8 cellular contexts compared by ENCODE assay signal in the genomic region with DNA sequence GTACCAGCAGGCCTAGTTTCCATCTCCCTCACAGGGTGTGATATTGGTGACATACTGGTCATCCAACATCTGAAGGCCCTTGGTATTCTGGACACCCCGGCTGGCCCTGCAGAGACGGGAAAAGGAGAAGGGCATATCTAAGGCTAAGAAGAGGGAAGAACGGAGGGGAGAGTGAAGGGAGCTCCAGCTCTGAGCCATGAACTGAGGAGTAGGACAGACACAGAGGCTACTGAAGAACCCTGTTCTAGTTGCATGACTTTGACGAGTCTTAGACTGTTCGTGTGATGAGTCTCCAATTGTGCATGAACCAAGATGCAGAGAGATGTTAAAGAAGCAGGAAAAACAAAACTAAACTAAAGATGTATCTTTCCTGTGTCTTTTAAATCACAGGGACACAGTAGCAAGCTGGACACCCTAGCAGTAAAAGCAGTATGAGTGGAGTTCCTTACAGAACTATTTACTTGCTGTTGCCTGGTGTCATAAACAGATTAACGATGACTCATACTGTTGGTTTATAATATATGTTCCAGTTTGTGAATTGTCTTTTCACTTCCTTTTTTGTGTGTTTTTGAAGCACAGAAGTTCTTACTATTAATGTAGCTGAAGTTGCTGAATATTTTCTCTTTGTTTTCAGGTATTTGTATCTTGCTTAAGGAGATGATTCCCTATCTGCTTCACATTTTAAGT. TPM values are rescaled to one million over a fixed set of nuclear protein-coding genes. Genes with fewer than 3 reads are reported as not detected.
DNase-seq lines count a peak whose midpoint lies in the region; ATAC-seq and TF ChIP-seq lines count a peak whose summit lies in the region.

No MANE protein-coding gene starts in this region.

- no peak for TF ChIP-seq POLR2A in upper lobe of left lung (IDR thresholded peaks at IDR 0.05)
- TF ChIP-seq POLR2A in prostate gland (IDR thresholded peaks at IDR 0.05) = no peak

- intact Hi-C loops in prostate gland (cut with DNase I) = no loop called here

- peaks cover 28 to 47% (median 39%) of the 10 kb centered on the region in 4 donors for H3K4me1 ChIP-seq in upper lobe of left lung
- no peaks in the 10 kb centered on the region for H3K4me1 ChIP-seq in prostate gland (replicated peaks)

- H3K36me3 ChIP-seq in upper lobe of left lung (no peaks in the 10 kb centered on the region), prostate gland (no peaks in the 10 kb centered on the region)

- TF ChIP-seq EP300 in upper lobe of left lung (IDR thresholded peaks at IDR 0.05) = peak in 2 of 4 donors; percentile 65 to 69

- peak; percentile 47 for DNase-seq in AG20443 (ENCODE audit: low spot score)
- peak; percentile 74 for DNase-seq in SW480 (ENCODE audit: low spot score)
- peak; percentile 32 for DNase-seq in germinal center (ENCODE audit: low spot score)
- DNase-seq in upper lobe of left lung = no peak
- DNase-seq in HK-2 (ENCODE audit: unreplicated experiment) = no peak
- DNase-seq in prostate gland (ENCODE audit: low spot score) = no peak

- H3K27ac ChIP-seq in upper lobe of left lung (peak overlapping the region; percentile 72 to 86 (median 78)), prostate gland (no peak overlapping the region)

- WGBS in upper lobe of left lung, 2 donors = 49 to 50% methylated on average over 6 of the region's 6 CpGs
- WGBS in prostate gland = 71% methylated on average over 6 of the region's 6 CpGs

- H3K9me3 ChIP-seq in upper lobe of left lung = no peaks in the 10 kb centered on the region
- H3K9me3 ChIP-seq in prostate gland = no peaks in the 10 kb centered on the region

- TF ChIP-seq CTCF in upper lobe of left lung (IDR thresholded peaks at IDR 0.05) = no peak
- no peak for TF ChIP-seq CTCF in prostate gland (IDR thresholded peaks at IDR 0.05)

- ATAC-seq in GM19043 (IDR thresholded peaks at IDR 0.05; ENCODE audit: low read depth, unreplicated experiment) (peak; percentile 99), HG03108 (IDR thresholded peaks at IDR 0.05; ENCODE audit: unreplicated experiment) (peak; percentile 100), upper lobe of left lung (ENCODE audit: low FRiP score in 2 of 2) (peak; percentile 85 to 94)

- H3K4me3 ChIP-seq in upper lobe of left lung (no peak overlapping the region), prostate gland (no peak overlapping the region)

- H3K27me3 ChIP-seq in upper lobe of left lung = no peaks in the 10 kb centered on the region
- H3K27me3 ChIP-seq in prostate gland (replicated peaks; ENCODE audit: insufficient read depth) = no peaks in the 10 kb centered on the region

RNA-seq across cellular contexts. Expression of a gene that starts 15.5 kb away (rescaled TPM):
- total RNA-seq in upper lobe of left lung = 10 to 100 TPM in 5 of 6 donors, 1 to 10 TPM in 1; 6.0 to 25.7 (median 15.9) TPM
- 1 to 10 TPM; 3.1 to 7.2 TPM for total RNA-seq in prostate gland

Comparison
In these comparisons a context has a peak if more than half of its experiments do, and no peak if none do; other contexts are left out.
1. DNase-seq: peak in AG20443 (single experiment), SW480 (single experiment) and germinal center (single experiment); none in upper lobe of left lung (0 of 2), HK-2 (single experiment) and prostate gland (single experiment).
2. H3K27ac ChIP-seq: peak in upper lobe of left lung (4 of 4); none in prostate gland (0 of 2).
3. Peak in every context shown above with its lines, with median percentiles within 50 percentile points of each other: ATAC-seq.